2 cellular contexts compared by ENCODE assay signal in the genomic region with DNA sequence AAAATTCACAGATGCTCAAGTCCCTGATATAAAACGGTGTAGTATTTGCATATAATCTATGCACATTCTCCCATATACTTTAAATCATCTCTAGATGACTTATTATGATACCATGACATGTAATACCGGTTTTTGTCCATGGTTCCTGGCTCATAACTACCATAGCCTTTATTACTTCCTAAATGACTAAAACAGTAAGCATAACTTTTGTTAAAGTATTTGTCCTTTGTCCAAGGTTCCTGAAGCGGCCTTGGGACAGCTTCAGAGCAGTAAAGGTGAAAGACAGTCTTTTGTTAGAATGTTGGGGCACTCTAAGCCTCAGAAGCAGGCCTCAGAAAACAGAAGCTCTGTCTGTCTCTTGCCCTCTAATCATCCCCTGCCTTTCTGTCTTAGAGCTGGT.
TF ChIP-seq lines count a peak whose summit lies in the region.

No MANE protein-coding gene starts in this region.

TF ChIP-seq in endothelial cell of umbilical vein, 7 proteins besides CTCF, POLR2A, EP300 and RAD21:
- TF ChIP-seq MYC (IDR thresholded peaks at IDR 0.05; ENCODE audit: low read depth, low read length) (no peak), JUN (IDR thresholded peaks at IDR 0.05; ENCODE audit: borderline replicate concordance, insufficient read depth, insufficient read length, low read depth) (no peak), FOS (IDR thresholded peaks at IDR 0.05; ENCODE audit: borderline replicate concordance, insufficient read depth, low read length) (no peak), EZH2 (IDR thresholded peaks at IDR 0.05; ENCODE audit: borderline replicate concordance, low read depth, low read length, severe bottlenecking) (no peak), GATA2 (IDR thresholded peaks at IDR 0.05; ENCODE audit: insufficient read depth, insufficient read length, low read depth, low read length) (no peak), MAX (IDR thresholded peaks at IDR 0.05; ENCODE audit: insufficient read depth, insufficient read length) (no peak), POLR2AphosphoS5 (IDR thresholded peaks at IDR 0.05; ENCODE audit: insufficient read depth, low read depth, low read length) (no peak)

TF ChIP-seq in SK-N-SH, 30 proteins besides CTCF, POLR2A, EP300 and RAD21:
- TF ChIP-seq USF2 (IDR thresholded peaks at IDR 0.05; ENCODE audit: borderline replicate concordance, low read depth, low read length) (no peak), JUND (IDR thresholded peaks at IDR 0.05) (no peak), ZBTB33 (IDR thresholded peaks at IDR 0.05; ENCODE audit: borderline replicate concordance, low read depth) (no peak), GABPA (IDR thresholded peaks at IDR 0.05; ENCODE audit: low read depth) (no peak), FOXM1 (IDR thresholded peaks at IDR 0.05; ENCODE audit: low read depth) (no peak), FOSL2 (IDR thresholded peaks at IDR 0.05; ENCODE audit: borderline replicate concordance, low read depth) (no peak), MEF2A (IDR thresholded peaks at IDR 0.05; ENCODE audit: borderline replicate concordance, low read depth) (no peak), ELF1 (IDR thresholded peaks at IDR 0.05) (no peak), NRF1 (IDR thresholded peaks at IDR 0.05; ENCODE audit: low read depth, low read length) (no peak), EZH2phosphoT487 (IDR thresholded peaks at IDR 0.05; ENCODE audit: borderline replicate concordance, low read depth) (no peak), REST (IDR thresholded peaks at IDR 0.05; ENCODE audit: low read depth, low read length) (no peak), RXRA (IDR thresholded peaks at IDR 0.05; ENCODE audit: borderline replicate concordance, low read depth) (no peak), USF1 (IDR thresholded peaks at IDR 0.05; ENCODE audit: borderline replicate concordance, low read depth) (no peak), TEAD4 (IDR thresholded peaks at IDR 0.05; ENCODE audit: borderline replicate concordance, insufficient read depth) (no peak), NFIC (IDR thresholded peaks at IDR 0.05; ENCODE audit: borderline replicate concordance) (no peak)
TF ChIP-seq in SK-N-SH: peak in this region for 0.
